In the genomic region with DNA sequence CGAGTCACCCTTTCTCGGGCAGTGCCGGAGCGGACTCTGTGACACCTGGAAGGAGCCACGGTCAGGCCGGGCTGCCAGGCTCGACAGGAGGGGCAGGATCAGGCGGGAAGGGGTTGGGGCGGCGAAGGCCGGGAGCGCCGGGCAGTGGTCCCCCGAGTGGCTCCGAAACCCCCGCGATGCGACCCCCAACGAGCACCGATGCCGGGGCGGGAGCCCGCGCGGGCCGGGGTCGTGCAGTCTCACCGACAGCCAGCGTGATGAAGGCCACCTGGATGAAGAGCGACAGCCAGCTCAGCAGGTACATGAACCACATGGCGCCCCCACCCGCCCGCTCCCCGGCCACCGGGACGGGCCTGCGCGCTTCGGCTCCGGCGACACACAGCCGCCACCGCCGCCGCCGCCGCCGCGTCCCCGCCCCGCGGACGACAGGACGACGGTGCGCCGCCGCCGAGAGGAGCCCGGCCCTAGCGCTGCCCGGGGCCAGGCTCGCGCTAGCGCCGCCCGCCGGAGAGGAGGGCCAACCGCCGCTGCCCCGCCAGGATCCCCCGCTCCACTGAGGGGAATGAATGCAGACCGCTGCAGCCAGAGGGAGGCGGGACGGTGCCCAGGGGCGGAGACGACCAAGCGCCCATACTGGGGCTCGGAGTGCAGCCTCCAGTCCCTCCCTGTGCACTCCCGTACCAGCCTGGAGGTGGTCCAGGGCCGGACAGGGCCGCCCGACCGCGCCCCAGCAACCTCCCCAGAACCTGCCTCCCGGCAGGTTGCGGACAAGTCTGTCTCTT, we compare ENCODE assay signal across 1 cellular context.
A peak's percentile ranks its signal among the peaks of the same experiment; 100 is the strongest.
TF ChIP-seq lines count a peak whose summit lies in the region.

Gene TEX261, minus strand, starts transcription at position 429 of the 782 bp plus-strand sequence. Its CDS starts 116 bp downstream, at position 313.

TF ChIP-seq in HepG2, 621 proteins besides CTCF, POLR2A, EP300 and RAD21 (continued from another document and continues in another):
- TF ChIP-seq ZNF275 (CRISPR knock-in tag; IDR thresholded peaks at IDR 0.05; ENCODE audit: borderline replicate concordance) (no peak), ZMAT3 (CRISPR knock-in tag; conservative IDR thresholded peaks at IDR 0.05) (no peak; the same call in 1 of the 2 replicates), IKZF4 (CRISPR knock-in tag; IDR thresholded peaks at IDR 0.05; ENCODE audit: borderline replicate concordance, low read depth, not compliant biosample characterization) (peak; percentile 73), MATR3 (CRISPR knock-in tag; IDR thresholded peaks at IDR 0.05) (no peak), KDM2A (CRISPR knock-in tag; IDR thresholded peaks at IDR 0.05; ENCODE audit: borderline replicate concordance, low read depth) (peak; percentile 39), SIX1 (CRISPR knock-in tag; IDR thresholded peaks at IDR 0.05; ENCODE audit: borderline replicate concordance) (no peak), ZGPAT (CRISPR knock-in tag; IDR thresholded peaks at IDR 0.05) (peak; percentile 65; the same call in 1 of the 2 replicates), EED (CRISPR knock-in tag; IDR thresholded peaks at IDR 0.05) (no peak), PLRG1 (conservative IDR thresholded peaks at IDR 0.05) (no peak), ZFP90 (CRISPR knock-in tag; IDR thresholded peaks at IDR 0.05; ENCODE audit: borderline replicate concordance) (peak; percentile 74; the same call in 1 of the 2 replicates), ZNF570 (CRISPR knock-in tag; IDR thresholded peaks at IDR 0.05; ENCODE audit: borderline replicate concordance) (no peak), HNF1A (IDR thresholded peaks at IDR 0.05; ENCODE audit: low read depth) (no peak), HNF1A (CRISPR knock-in tag; IDR thresholded peaks at IDR 0.05; ENCODE audit: borderline replicate concordance) (peak; percentile 35; the same call in 1 of the 2 replicates), MYPOP (CRISPR knock-in tag; IDR thresholded peaks at IDR 0.05) (peak; percentile 58), KDM1A (CRISPR knock-in tag; IDR thresholded peaks at IDR 0.05) (no peak), TOPORS (CRISPR knock-in tag; IDR thresholded peaks at IDR 0.05) (peak; percentile 92; the same call in 1 of the 2 replicates), ZNF124 (CRISPR knock-in tag; IDR thresholded peaks at IDR 0.05) (peak; percentile 69; the same call in 1 of the 2 replicates), ZNF207 (IDR thresholded peaks at IDR 0.05; ENCODE audit: borderline replicate concordance) (no peak), REXO4 (CRISPR knock-in tag; IDR thresholded peaks at IDR 0.05; ENCODE audit: borderline replicate concordance) (no peak), PRDM15 (CRISPR knock-in tag; IDR thresholded peaks at IDR 0.05) (0 out of 2 replicates have a peak, but pooled peaks have one; percentile 2), MLLT10 (CRISPR knock-in tag; IDR thresholded peaks at IDR 0.05) (no peak)
- TF ChIP-seq, protein P1, sequence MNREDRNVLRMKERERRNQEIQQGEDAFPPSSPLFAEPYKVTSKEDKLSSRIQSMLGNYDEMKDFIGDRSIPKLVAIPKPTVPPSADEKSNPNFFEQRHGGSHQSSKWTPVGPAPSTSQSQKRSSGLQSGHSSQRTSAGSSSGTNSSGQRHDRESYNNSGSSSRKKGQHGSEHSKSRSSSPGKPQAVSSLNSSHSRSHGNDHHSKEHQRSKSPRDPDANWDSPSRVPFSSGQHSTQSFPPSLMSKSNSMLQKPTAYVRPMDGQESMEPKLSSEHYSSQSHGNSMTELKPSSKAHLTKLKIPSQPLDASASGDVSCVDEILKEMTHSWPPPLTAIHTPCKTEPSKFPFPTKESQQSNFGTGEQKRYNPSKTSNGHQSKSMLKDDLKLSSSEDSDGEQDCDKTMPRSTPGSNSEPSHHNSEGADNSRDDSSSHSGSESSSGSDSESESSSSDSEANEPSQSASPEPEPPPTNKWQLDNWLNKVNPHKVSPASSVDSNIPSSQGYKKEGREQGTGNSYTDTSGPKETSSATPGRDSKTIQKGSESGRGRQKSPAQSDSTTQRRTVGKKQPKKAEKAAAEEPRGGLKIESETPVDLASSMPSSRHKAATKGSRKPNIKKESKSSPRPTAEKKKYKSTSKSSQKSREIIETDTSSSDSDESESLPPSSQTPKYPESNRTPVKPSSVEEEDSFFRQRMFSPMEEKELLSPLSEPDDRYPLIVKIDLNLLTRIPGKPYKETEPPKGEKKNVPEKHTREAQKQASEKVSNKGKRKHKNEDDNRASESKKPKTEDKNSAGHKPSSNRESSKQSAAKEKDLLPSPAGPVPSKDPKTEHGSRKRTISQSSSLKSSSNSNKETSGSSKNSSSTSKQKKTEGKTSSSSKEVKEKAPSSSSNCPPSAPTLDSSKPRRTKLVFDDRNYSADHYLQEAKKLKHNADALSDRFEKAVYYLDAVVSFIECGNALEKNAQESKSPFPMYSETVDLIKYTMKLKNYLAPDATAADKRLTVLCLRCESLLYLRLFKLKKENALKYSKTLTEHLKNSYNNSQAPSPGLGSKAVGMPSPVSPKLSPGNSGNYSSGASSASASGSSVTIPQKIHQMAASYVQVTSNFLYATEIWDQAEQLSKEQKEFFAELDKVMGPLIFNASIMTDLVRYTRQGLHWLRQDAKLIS (CRISPR knock-in tag; IDR thresholded peaks at IDR 0.05): no peak
- TF ChIP-seq, protein P2, sequence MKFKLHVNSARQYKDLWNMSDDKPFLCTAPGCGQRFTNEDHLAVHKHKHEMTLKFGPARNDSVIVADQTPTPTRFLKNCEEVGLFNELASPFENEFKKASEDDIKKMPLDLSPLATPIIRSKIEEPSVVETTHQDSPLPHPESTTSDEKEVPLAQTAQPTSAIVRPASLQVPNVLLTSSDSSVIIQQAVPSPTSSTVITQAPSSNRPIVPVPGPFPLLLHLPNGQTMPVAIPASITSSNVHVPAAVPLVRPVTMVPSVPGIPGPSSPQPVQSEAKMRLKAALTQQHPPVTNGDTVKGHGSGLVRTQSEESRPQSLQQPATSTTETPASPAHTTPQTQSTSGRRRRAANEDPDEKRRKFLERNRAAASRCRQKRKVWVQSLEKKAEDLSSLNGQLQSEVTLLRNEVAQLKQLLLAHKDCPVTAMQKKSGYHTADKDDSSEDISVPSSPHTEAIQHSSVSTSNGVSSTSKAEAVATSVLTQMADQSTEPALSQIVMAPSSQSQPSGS (CRISPR knock-in tag; IDR thresholded peaks at IDR 0.05): peak; percentile 19
- TF ChIP-seq, protein P3, sequence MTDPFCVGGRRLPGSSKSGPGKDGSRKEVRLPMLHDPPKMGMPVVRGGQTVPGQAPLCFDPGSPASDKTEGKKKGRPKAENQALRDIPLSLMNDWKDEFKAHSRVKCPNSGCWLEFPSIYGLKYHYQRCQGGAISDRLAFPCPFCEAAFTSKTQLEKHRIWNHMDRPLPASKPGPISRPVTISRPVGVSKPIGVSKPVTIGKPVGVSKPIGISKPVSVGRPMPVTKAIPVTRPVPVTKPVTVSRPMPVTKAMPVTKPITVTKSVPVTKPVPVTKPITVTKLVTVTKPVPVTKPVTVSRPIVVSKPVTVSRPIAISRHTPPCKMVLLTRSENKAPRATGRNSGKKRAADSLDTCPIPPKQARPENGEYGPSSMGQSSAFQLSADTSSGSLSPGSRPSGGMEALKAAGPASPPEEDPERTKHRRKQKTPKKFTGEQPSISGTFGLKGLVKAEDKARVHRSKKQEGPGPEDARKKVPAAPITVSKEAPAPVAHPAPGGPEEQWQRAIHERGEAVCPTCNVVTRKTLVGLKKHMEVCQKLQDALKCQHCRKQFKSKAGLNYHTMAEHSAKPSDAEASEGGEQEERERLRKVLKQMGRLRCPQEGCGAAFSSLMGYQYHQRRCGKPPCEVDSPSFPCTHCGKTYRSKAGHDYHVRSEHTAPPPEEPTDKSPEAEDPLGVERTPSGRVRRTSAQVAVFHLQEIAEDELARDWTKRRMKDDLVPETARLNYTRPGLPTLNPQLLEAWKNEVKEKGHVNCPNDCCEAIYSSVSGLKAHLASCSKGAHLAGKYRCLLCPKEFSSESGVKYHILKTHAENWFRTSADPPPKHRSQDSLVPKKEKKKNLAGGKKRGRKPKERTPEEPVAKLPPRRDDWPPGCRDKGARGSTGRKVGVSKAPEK (CRISPR knock-in tag; IDR thresholded peaks at IDR 0.05; ENCODE audit: borderline replicate concordance): no peak
